In the genomic region with DNA sequence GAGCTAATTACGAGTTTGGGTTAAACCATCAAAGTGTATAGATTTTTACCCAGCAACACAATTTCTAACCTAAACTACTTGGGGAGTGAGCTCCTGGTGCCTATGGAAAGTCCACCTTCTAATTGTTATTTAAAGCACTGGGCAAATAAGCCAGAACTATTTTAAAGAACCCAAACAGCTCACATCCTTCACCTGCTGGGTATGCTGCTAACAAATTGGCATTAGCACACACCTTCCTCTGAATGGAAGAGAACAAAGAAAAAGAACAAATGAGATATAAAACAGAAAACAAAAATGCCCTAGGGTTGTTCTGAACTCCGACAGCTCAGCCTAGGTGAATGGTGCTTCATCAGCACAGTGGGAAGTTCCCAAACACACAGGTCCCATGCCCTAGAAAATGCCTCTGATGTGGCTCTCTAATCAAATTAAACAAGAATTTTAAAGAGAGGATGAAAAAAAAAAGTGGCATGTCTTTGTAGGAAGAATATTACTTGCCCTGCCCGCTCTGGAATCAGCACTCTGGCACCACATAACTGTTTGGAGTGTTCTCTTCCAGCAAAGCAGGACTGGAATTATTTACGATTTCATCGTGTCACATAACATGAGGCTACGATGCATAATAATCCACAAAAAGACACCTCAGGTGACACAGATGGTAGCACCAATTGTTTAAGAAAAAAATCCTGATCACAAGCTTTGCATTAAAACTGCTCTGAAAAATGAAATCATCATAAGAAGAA, we compare ENCODE assay signal across 20 cellular contexts.
"Had no signal": no experiment of that assay in that cellular context is flagged by ENCODE, and none has a peak within 500 bp of the region (broad histone marks: within the 10 kb centered on the region; RNA-seq: fewer than 3 reads in every experiment).

No MANE protein-coding gene starts in this region.

- H3K36me3 Mint-ChIP-seq: activated CD4-positive, alpha-beta memory T cell treated with anti-CD3 and anti-CD28 coated beads for 36 hours had no signal

- H3K27ac Mint-ChIP-seq: activated CD4-positive, alpha-beta memory T cell treated with anti-CD3 and anti-CD28 coated beads for 36 hours; activated naive CD8-positive, alpha-beta T cell treated with anti-CD3 and anti-CD28 coated beads, Interleukin-2, amount 50 U/mL, for 24 hours; dendritic cell treated with granulocyte-macrophage colony-stimulating factor and Interleukin-4, amounts not matched to agents 40 ng/mL and 50 ng/mL, for 4 days; nephron progenitor cell; T-helper 17 cell had no signal

- DNase-seq: activated CD4-positive, alpha-beta memory T cell treated with anti-CD3 and anti-CD28 coated beads for 36 hours; activated CD4-positive, alpha-beta T cell treated with anti-CD3 and anti-CD28 coated beads for 48 hours; activated effector memory CD4-positive, alpha-beta T cell treated with anti-CD3 and anti-CD28 coated beads, Interleukin-2, amount 50 U/mL, for 16 hours; activated naive CD4-positive, alpha-beta T cell treated with anti-CD3 and anti-CD28 coated beads, Interleukin-2, amount 50 U/mL, for 16 hours; activated naive CD8-positive, alpha-beta T cell treated with anti-CD3 and anti-CD28 coated beads, Interleukin-2, amount 50 U/mL, for 24 hours; effector CD4-positive, alpha-beta T cell; foreskin melanocyte; islet precursor cell; left cardiac atrium; mucosa of descending colon; nephron progenitor cell; pancreas; right cardiac atrium; stimulated activated CD4-positive, alpha-beta T cell treated with anti-CD3 and anti-CD28 coated beads, Interleukin-12 subunit alpha, Interleukin-12 subunit beta, amount 100 ng/mL, for 4 hours; stimulated activated CD4-positive, alpha-beta T cell treated with anti-CD3 and anti-CD28 coated beads, Interleukin-4, amount 100 ng/mL, for 4 hours; stimulated activated naive CD8-positive, alpha-beta T cell treated with anti-CD3 and anti-CD28 coated beads, Interleukin-15, Interleukin-2, amounts not matched to agents 100 U/mL and 50 U/mL, for 24 hours; T-helper 17 cell; upper lobe of left lung had no signal

- H3K4me1 ChIP-seq: pancreas, upper lobe of left lung had no signal

- H3K4me3 ChIP-seq: mucosa of descending colon, pancreas, upper lobe of left lung had no signal

- H3K27me3 Mint-ChIP-seq: activated CD4-positive, alpha-beta memory T cell treated with anti-CD3 and anti-CD28 coated beads for 36 hours; dendritic cell treated with granulocyte-macrophage colony-stimulating factor and Interleukin-4, amounts not matched to agents 40 ng/mL and 50 ng/mL, for 4 days; T-helper 17 cell had no signal

- H3K27me3 ChIP-seq: pancreas, upper lobe of left lung had no signal

- H3K4me1 Mint-ChIP-seq: activated naive CD8-positive, alpha-beta T cell treated with anti-CD3 and anti-CD28 coated beads, Interleukin-2, amount 50 U/mL, for 24 hours; nephron progenitor cell; T-helper 17 cell had no signal

- H3K9me3 Mint-ChIP-seq: activated CD4-positive, alpha-beta memory T cell treated with anti-CD3 and anti-CD28 coated beads for 36 hours; activated naive CD8-positive, alpha-beta T cell treated with anti-CD3 and anti-CD28 coated beads, Interleukin-2, amount 50 U/mL, for 24 hours; dendritic cell treated with granulocyte-macrophage colony-stimulating factor and Interleukin-4, amounts not matched to agents 40 ng/mL and 50 ng/mL, for 4 days; nephron progenitor cell had no signal

- H3K4me3 Mint-ChIP-seq: activated CD4-positive, alpha-beta memory T cell treated with anti-CD3 and anti-CD28 coated beads for 36 hours; activated naive CD8-positive, alpha-beta T cell treated with anti-CD3 and anti-CD28 coated beads, Interleukin-2, amount 50 U/mL, for 24 hours; dendritic cell treated with granulocyte-macrophage colony-stimulating factor and Interleukin-4, amounts not matched to agents 40 ng/mL and 50 ng/mL, for 4 days; nephron progenitor cell; T-helper 17 cell had no signal

- ATAC-seq: activated naive CD8-positive, alpha-beta T cell treated with anti-CD3 and anti-CD28 coated beads, Interleukin-2, amount 50 U/mL, for 24 hours; left cardiac atrium; mucosa of descending colon; pancreas; right cardiac atrium; stimulated activated naive CD8-positive, alpha-beta T cell treated with anti-CD3 and anti-CD28 coated beads, Interleukin-15, Interleukin-2, amounts not matched to agents 100 U/mL and 50 U/mL, for 24 hours; T-helper 17 cell had no signal

- H3K9me3 ChIP-seq: mucosa of descending colon, pancreas, upper lobe of left lung had no signal

- H3K36me3 ChIP-seq: pancreas, upper lobe of left lung had no signal

- FAIRE-seq: endometrium, pancreas had no signal

- H3K27ac ChIP-seq: pancreas, upper lobe of left lung had no signal
